In genomic region chr9:33921967-33922895, GRCh38 we compare ENCODE assay signal across 8 cellular contexts.
DNase-seq lines count a peak whose midpoint lies in the region; ATAC-seq and TF ChIP-seq lines count a peak whose summit lies in the region.

No MANE protein-coding gene starts in this region.

- H3K36me3 ChIP-seq in psoas muscle (ENCODE audit: insufficient read depth in 1 of 2, low read depth in 1 of 2) = peaks cover 12 to 95% of the 10 kb centered on the region in 2 donors

- DNase-seq in AG04450 (ENCODE audit: low read depth, low spot score) (no peak), dorsolateral prefrontal cortex (no peak), psoas muscle (no peak), Ammon's horn (ENCODE audit: low spot score) (no peak), ecto neural progenitor cell (ENCODE audit: low spot score) (no peak)
- no peak for DNase-seq in activated CD8-positive, alpha-beta memory T cell treated with anti-CD3 and anti-CD28 coated beads for 24 hours

- H3K27me3 ChIP-seq in AG04450 (ENCODE audit: control insufficient read depth, insufficient read depth, low read length) = no peaks in the 10 kb centered on the region
- no peaks in the 10 kb centered on the region for H3K27me3 ChIP-seq in dorsolateral prefrontal cortex
- no peaks in the 10 kb centered on the region for H3K27me3 ChIP-seq in psoas muscle (ENCODE audit: insufficient read depth in 3 of 3, low read length in 2 of 3)

- H3K4me1 ChIP-seq in psoas muscle = peaks cover 10% of the 10 kb centered on the region

- H3K9me3 ChIP-seq in AG04450 (ENCODE audit: control insufficient read depth, insufficient read depth, low read length) = no peaks in the 10 kb centered on the region
- no peaks in the 10 kb centered on the region for H3K9me3 ChIP-seq in psoas muscle

- H3K4me3 ChIP-seq in AG04450 (ENCODE audit: low read depth, low read length) (no peak overlapping the region), GM12875 (ENCODE audit: low read depth, low read length) (no peak overlapping the region), dorsolateral prefrontal cortex (no peak overlapping the region), psoas muscle (no peak overlapping the region)

- CTCF ChIA-PET in AG04450 (lab: Charles Lee) = interaction anchor here (5.0 kb wide), 1 partner anchor 152 kb away, joined by 51 read pairs; no protein-coding TSS in a partner anchor

- intact Hi-C loops in dorsolateral prefrontal cortex (cut with DNase I) (loop anchor here (5.0 to 10.0 kb wide), 2 partner anchors 107 to 110 kb away; partner anchors contain the start of gene UBE2R2 (in 1 of the 2)), psoas muscle (cut with DNase I) (loop anchor here (5.0 to 10.0 kb wide), 2 partner anchors 150 to 153 kb away; no protein-coding TSS in a partner anchor)

- WGBS in psoas muscle, 3 donors = 81 to 86% (median 85%) methylated on average over 14 of the region's 14 CpGs

- TF ChIP-seq CTCF in AG04450 (IDR thresholded peaks at IDR 0.05; ENCODE audit: low read depth, low read length) (peak; percentile 75), GM12875 (IDR thresholded peaks at IDR 0.05; ENCODE audit: borderline replicate concordance, insufficient read depth, low read depth, low read length) (peak; percentile 83), dorsolateral prefrontal cortex (IDR thresholded peaks at IDR 0.05 in 54 of 56, conservative IDR thresholded peaks at IDR 0.05 in 2 of 56; ENCODE audit: low read depth in 1 of 56, partially characterized antibody in 56 of 56) (peak in 48 of 56 donors; percentile 14 to 64 (median 40)), psoas muscle (IDR thresholded peaks at IDR 0.05) (peak; percentile 48)

- POLR2A ChIA-PET in AG04450 (lab: Yijun Ruan, JAX) = no interaction called here

- H3K27ac ChIP-seq in AG04450 (ENCODE audit: low read depth, low read length) = peak overlapping the region; percentile 11
- peak overlapping the region in 5 of 59 donors; percentile 6 to 57 (median 27) for H3K27ac ChIP-seq in dorsolateral prefrontal cortex
- no peak overlapping the region for H3K27ac ChIP-seq in psoas muscle

- ATAC-seq in psoas muscle = peak in 2 of 4 donors; percentile 34 to 47

TF ChIP-seq in PFSK-1, 5 proteins besides CTCF, POLR2A, EP300 and RAD21:
- TF ChIP-seq REST (IDR thresholded peaks at IDR 0.05; ENCODE audit: insufficient read depth in 1 of 2, low read depth in 2 of 2, low read length in 2 of 2) (no peak), POLR2AphosphoS5 (IDR thresholded peaks at IDR 0.05; ENCODE audit: low read depth, low read length) (peak; percentile 41; the same call in 1 of the 2 replicates), TAF1 (IDR thresholded peaks at IDR 0.05; ENCODE audit: borderline replicate concordance, insufficient read depth, low read length) (no peak), FOXP2 (optimal IDR thresholded peaks at IDR 0.05; ENCODE audit: borderline replicate concordance, extremely low read depth, extremely low read length, insufficient read depth) (no peak), SIN3A (IDR thresholded peaks at IDR 0.05; ENCODE audit: borderline replicate concordance, insufficient read depth, low read length) (no peak)
TF ChIP-seq in PFSK-1: peak in this region for 1.
